ENCODE assay signal across 1 cellular context in the genomic region with DNA sequence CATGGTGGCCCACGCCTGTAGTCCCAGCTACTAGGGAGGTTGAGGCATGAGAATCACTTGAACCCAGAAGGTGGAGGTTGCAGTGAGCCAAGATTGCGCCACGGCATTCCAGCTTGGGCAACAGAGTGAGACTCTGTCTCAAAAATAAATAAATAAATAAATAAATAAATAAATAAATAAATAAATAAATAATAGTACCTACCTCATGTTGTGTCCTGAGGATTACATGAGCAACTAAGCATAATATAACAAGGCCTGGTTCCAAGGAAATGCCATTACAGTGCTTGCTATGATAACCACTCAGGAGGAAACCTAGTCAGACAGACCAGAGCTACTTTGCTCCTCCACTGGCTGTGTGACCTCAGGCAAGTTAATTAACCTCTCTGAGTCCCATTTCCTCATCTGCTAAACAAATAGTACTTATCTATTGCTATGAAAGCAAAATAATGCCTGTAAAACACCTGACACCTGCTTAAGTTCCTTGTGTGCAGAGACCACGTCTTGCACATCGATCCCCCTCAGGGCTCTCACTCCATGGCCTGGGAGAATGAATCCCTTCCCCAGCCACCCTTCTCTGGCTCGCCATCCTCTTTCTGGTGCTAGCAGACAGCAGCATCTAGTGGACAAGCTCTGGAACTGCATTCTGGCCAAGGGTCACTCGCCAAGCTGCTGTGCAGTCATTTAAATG.
TF ChIP-seq lines count a peak whose summit lies in the region.

No MANE protein-coding gene starts in this region.

TF ChIP-seq in HepG2, 621 proteins besides CTCF, POLR2A, EP300 and RAD21 (continued from another document and continues in another):
- TF ChIP-seq ZNF672 (CRISPR knock-in tag; IDR thresholded peaks at IDR 0.05) (no peak), KMT2B (CRISPR knock-in tag; IDR thresholded peaks at IDR 0.05) (no peak), NAIF1 (CRISPR knock-in tag; IDR thresholded peaks at IDR 0.05; ENCODE audit: borderline replicate concordance) (no peak), ZNF17 (CRISPR knock-in tag; IDR thresholded peaks at IDR 0.05) (no peak), HOXD1 (CRISPR knock-in tag; IDR thresholded peaks at IDR 0.05) (no peak), PITX1 (CRISPR knock-in tag; IDR thresholded peaks at IDR 0.05) (peak; percentile 51; the same call in 1 of the 2 replicates), PHF8 (CRISPR knock-in tag; IDR thresholded peaks at IDR 0.05) (0 out of 2 replicates have a peak, but pooled peaks have one; percentile 42), SKI (IDR thresholded peaks at IDR 0.05; ENCODE audit: partially characterized antibody) (no peak), ZBTB42 (CRISPR knock-in tag; IDR thresholded peaks at IDR 0.05) (no peak), GATA4 (IDR thresholded peaks at IDR 0.05; ENCODE audit: borderline replicate concordance, low read depth) (no peak), HOXA3 (CRISPR knock-in tag; IDR thresholded peaks at IDR 0.05) (peak; percentile 47; the same call in 1 of the 2 replicates), ZNF652 (CRISPR knock-in tag; IDR thresholded peaks at IDR 0.05; ENCODE audit: borderline replicate concordance, low read depth) (peak; percentile 54; the same call in 1 of the 2 replicates), NFIC (IDR thresholded peaks at IDR 0.05; ENCODE audit: low read length) (no peak), ZNF260 (CRISPR knock-in tag; IDR thresholded peaks at IDR 0.05; ENCODE audit: borderline replicate concordance, low read depth) (no peak), ZNF367 (CRISPR knock-in tag; IDR thresholded peaks at IDR 0.05; ENCODE audit: borderline replicate concordance) (no peak), PRMT3 (CRISPR knock-in tag; IDR thresholded peaks at IDR 0.05; ENCODE audit: borderline replicate concordance, low read depth) (no peak), ARNT (IDR thresholded peaks at IDR 0.05) (no peak), MED13 (CRISPR knock-in tag; IDR thresholded peaks at IDR 0.05) (no peak), HNRNPK (IDR thresholded peaks at IDR 0.05; ENCODE audit: low read depth, low read length, poor library complexity, severe bottlenecking) (no peak), ZNF460 (CRISPR knock-in tag; IDR thresholded peaks at IDR 0.05; ENCODE audit: borderline replicate concordance) (no peak), HCFC1 (IDR thresholded peaks at IDR 0.05; ENCODE audit: low read depth, low read length) (0 out of 2 replicates have a peak, but pooled peaks have one; percentile 33), FOSL1 (CRISPR knock-in tag; IDR thresholded peaks at IDR 0.05; ENCODE audit: borderline replicate concordance) (no peak), SP140L (CRISPR knock-in tag; IDR thresholded peaks at IDR 0.05; ENCODE audit: borderline replicate concordance) (0 out of 2 replicates have a peak, but pooled peaks have one; percentile 77), PHF5A (CRISPR knock-in tag; IDR thresholded peaks at IDR 0.05; ENCODE audit: low read depth, unreplicated experiment) (peak; percentile 23), ZNF138 (CRISPR knock-in tag; IDR thresholded peaks at IDR 0.05; ENCODE audit: low read depth) (no peak), RBM39 (IDR thresholded peaks at IDR 0.05; ENCODE audit: low read depth, low read length, poor library complexity, severe bottlenecking) (no peak), MTA1 (CRISPR knock-in tag; IDR thresholded peaks at IDR 0.05; ENCODE audit: borderline replicate concordance) (no peak), ZNF12 (CRISPR knock-in tag; IDR thresholded peaks at IDR 0.05) (no peak; the same call in 1 of the 2 replicates)
- TF ChIP-seq, protein P1, sequence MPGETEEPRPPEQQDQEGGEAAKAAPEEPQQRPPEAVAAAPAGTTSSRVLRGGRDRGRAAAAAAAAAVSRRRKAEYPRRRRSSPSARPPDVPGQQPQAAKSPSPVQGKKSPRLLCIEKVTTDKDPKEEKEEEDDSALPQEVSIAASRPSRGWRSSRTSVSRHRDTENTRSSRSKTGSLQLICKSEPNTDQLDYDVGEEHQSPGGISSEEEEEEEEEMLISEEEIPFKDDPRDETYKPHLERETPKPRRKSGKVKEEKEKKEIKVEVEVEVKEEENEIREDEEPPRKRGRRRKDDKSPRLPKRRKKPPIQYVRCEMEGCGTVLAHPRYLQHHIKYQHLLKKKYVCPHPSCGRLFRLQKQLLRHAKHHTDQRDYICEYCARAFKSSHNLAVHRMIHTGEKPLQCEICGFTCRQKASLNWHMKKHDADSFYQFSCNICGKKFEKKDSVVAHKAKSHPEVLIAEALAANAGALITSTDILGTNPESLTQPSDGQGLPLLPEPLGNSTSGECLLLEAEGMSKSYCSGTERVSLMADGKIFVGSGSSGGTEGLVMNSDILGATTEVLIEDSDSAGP (CRISPR knock-in tag; IDR thresholded peaks at IDR 0.05; ENCODE audit: borderline replicate concordance): no peak
- TF ChIP-seq, protein P2, sequence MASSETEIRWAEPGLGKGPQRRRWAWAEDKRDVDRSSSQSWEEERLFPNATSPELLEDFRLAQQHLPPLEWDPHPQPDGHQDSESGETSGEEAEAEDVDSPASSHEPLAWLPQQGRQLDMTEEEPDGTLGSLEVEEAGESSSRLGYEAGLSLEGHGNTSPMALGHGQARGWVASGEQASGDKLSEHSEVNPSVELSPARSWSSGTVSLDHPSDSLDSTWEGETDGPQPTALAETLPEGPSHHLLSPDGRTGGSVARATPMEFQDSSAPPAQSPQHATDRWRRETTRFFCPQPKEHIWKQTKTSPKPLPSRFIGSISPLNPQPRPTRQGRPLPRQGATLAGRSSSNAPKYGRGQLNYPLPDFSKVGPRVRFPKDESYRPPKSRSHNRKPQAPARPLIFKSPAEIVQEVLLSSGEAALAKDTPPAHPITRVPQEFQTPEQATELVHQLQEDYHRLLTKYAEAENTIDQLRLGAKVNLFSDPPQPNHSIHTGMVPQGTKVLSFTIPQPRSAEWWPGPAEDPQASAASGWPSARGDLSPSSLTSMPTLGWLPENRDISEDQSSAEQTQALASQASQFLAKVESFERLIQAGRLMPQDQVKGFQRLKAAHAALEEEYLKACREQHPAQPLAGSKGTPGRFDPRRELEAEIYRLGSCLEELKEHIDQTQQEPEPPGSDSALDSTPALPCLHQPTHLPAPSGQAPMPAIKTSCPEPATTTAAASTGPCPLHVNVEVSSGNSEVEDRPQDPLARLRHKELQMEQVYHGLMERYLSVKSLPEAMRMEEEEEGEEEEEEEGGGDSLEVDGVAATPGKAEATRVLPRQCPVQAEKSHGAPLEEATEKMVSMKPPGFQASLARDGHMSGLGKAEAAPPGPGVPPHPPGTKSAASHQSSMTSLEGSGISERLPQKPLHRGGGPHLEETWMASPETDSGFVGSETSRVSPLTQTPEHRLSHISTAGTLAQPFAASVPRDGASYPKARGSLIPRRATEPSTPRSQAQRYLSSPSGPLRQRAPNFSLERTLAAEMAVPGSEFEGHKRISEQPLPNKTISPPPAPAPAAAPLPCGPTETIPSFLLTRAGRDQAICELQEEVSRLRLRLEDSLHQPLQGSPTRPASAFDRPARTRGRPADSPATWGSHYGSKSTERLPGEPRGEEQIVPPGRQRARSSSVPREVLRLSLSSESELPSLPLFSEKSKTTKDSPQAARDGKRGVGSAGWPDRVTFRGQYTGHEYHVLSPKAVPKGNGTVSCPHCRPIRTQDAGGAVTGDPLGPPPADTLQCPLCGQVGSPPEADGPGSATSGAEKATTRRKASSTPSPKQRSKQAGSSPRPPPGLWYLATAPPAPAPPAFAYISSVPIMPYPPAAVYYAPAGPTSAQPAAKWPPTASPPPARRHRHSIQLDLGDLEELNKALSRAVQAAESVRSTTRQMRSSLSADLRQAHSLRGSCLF (CRISPR knock-in tag; IDR thresholded peaks at IDR 0.05; ENCODE audit: borderline replicate concordance): no peak
- TF ChIP-seq, protein P3, sequence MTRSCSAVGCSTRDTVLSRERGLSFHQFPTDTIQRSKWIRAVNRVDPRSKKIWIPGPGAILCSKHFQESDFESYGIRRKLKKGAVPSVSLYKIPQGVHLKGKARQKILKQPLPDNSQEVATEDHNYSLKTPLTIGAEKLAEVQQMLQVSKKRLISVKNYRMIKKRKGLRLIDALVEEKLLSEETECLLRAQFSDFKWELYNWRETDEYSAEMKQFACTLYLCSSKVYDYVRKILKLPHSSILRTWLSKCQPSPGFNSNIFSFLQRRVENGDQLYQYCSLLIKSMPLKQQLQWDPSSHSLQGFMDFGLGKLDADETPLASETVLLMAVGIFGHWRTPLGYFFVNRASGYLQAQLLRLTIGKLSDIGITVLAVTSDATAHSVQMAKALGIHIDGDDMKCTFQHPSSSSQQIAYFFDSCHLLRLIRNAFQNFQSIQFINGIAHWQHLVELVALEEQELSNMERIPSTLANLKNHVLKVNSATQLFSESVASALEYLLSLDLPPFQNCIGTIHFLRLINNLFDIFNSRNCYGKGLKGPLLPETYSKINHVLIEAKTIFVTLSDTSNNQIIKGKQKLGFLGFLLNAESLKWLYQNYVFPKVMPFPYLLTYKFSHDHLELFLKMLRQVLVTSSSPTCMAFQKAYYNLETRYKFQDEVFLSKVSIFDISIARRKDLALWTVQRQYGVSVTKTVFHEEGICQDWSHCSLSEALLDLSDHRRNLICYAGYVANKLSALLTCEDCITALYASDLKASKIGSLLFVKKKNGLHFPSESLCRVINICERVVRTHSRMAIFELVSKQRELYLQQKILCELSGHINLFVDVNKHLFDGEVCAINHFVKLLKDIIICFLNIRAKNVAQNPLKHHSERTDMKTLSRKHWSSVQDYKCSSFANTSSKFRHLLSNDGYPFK (CRISPR knock-in tag; IDR thresholded peaks at IDR 0.05; ENCODE audit: borderline replicate concordance): no peak
- TF ChIP-seq, protein P4, sequence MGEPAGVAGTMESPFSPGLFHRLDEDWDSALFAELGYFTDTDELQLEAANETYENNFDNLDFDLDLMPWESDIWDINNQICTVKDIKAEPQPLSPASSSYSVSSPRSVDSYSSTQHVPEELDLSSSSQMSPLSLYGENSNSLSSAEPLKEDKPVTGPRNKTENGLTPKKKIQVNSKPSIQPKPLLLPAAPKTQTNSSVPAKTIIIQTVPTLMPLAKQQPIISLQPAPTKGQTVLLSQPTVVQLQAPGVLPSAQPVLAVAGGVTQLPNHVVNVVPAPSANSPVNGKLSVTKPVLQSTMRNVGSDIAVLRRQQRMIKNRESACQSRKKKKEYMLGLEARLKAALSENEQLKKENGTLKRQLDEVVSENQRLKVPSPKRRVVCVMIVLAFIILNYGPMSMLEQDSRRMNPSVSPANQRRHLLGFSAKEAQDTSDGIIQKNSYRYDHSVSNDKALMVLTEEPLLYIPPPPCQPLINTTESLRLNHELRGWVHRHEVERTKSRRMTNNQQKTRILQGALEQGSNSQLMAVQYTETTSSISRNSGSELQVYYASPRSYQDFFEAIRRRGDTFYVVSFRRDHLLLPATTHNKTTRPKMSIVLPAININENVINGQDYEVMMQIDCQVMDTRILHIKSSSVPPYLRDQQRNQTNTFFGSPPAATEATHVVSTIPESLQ (CRISPR knock-in tag; conservative IDR thresholded peaks at IDR 0.05): no peak
- TF ChIP-seq, protein P5, sequence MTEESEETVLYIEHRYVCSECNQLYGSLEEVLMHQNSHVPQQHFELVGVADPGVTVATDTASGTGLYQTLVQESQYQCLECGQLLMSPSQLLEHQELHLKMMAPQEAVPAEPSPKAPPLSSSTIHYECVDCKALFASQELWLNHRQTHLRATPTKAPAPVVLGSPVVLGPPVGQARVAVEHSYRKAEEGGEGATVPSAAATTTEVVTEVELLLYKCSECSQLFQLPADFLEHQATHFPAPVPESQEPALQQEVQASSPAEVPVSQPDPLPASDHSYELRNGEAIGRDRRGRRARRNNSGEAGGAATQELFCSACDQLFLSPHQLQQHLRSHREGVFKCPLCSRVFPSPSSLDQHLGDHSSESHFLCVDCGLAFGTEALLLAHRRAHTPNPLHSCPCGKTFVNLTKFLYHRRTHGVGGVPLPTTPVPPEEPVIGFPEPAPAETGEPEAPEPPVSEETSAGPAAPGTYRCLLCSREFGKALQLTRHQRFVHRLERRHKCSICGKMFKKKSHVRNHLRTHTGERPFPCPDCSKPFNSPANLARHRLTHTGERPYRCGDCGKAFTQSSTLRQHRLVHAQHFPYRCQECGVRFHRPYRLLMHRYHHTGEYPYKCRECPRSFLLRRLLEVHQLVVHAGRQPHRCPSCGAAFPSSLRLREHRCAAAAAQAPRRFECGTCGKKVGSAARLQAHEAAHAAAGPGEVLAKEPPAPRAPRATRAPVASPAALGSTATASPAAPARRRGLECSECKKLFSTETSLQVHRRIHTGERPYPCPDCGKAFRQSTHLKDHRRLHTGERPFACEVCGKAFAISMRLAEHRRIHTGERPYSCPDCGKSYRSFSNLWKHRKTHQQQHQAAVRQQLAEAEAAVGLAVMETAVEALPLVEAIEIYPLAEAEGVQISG (CRISPR knock-in tag; IDR thresholded peaks at IDR 0.05): peak; percentile 40; the same call in 1 of the 2 replicates
- TF ChIP-seq, protein P6, sequence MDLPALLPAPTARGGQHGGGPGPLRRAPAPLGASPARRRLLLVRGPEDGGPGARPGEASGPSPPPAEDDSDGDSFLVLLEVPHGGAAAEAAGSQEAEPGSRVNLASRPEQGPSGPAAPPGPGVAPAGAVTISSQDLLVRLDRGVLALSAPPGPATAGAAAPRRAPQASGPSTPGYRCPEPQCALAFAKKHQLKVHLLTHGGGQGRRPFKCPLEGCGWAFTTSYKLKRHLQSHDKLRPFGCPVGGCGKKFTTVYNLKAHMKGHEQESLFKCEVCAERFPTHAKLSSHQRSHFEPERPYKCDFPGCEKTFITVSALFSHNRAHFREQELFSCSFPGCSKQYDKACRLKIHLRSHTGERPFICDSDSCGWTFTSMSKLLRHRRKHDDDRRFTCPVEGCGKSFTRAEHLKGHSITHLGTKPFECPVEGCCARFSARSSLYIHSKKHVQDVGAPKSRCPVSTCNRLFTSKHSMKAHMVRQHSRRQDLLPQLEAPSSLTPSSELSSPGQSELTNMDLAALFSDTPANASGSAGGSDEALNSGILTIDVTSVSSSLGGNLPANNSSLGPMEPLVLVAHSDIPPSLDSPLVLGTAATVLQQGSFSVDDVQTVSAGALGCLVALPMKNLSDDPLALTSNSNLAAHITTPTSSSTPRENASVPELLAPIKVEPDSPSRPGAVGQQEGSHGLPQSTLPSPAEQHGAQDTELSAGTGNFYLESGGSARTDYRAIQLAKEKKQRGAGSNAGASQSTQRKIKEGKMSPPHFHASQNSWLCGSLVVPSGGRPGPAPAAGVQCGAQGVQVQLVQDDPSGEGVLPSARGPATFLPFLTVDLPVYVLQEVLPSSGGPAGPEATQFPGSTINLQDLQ (CRISPR knock-in tag; IDR thresholded peaks at IDR 0.05): no peak
- TF ChIP-seq, protein P7, sequence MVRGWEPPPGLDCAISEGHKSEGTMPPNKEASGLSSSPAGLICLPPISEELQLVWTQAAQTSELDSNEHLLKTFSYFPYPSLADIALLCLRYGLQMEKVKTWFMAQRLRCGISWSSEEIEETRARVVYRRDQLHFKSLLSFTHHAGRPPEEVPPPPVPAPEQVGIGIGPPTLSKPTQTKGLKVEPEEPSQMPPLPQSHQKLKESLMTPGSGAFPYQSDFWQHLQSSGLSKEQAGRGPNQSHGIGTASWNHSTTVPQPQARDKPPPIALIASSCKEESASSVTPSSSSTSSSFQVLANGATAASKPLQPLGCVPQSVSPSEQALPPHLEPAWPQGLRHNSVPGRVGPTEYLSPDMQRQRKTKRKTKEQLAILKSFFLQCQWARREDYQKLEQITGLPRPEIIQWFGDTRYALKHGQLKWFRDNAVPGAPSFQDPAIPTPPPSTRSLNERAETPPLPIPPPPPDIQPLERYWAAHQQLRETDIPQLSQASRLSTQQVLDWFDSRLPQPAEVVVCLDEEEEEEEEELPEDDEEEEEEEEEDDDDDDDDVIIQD (CRISPR knock-in tag; IDR thresholded peaks at IDR 0.05; ENCODE audit: low read depth): 0 out of 2 replicates have a peak, but pooled peaks have one; percentile 35
